8 cellular contexts compared by ENCODE assay signal in genomic region chr11:76799061-76799804, GRCh38. TPM values are rescaled to one million over a fixed set of nuclear protein-coding genes. Genes with fewer than 3 reads are reported as not detected.
DNase-seq lines count a peak whose midpoint lies in the region; ATAC-seq, FAIRE-seq and TF ChIP-seq lines count a peak whose summit lies in the region.

No MANE protein-coding gene starts in this region.

- POLR2A ChIA-PET in activated CD8-positive, alpha-beta T cell treated with anti-CD3 and anti-CD28 coated beads, Interleukin-2, amount 10 ng/mL, durations not matched to agents 7 days and 5 days (lab: Charles Lee), result no interaction called here

- no peak overlapping the region for H3K27ac Mint-ChIP-seq in activated CD8-positive, alpha-beta T cell treated with anti-CD3 and anti-CD28 coated beads, Interleukin-2, amount 10 ng/mL, durations not matched to agents 7 days and 5 days

- peak; percentile 83 for FAIRE-seq in GM12891 (lab: Jason Lieb, UNC)

- ATAC-seq in HG02884 (IDR thresholded peaks at IDR 0.05; ENCODE audit: unreplicated experiment) (peak; percentile 90), HG03469 (IDR thresholded peaks at IDR 0.05; ENCODE audit: unreplicated experiment) (no peak)
- peak; percentile 90 for ATAC-seq in activated CD8-positive, alpha-beta T cell treated with anti-CD3 and anti-CD28 coated beads, Interleukin-2, amount 10 ng/mL, durations not matched to agents 7 days and 5 days

- TF ChIP-seq POLR2A in GM12891 (IDR thresholded peaks at IDR 0.05; ENCODE audit: low read depth, low read length), result no peak

- DNase-seq in GM12891 (ENCODE audit: insufficient read length, low spot score), result peak; percentile 94
- DNase-seq in NCI-H526 treated with DMSO at 0.1 percent for 48 hours (lab: John Stamatoyannopoulos, UW), result peak; percentile 20
- DNase-seq in activated CD8-positive, alpha-beta T cell treated with anti-CD3 and anti-CD28 coated beads, Interleukin-2, amount 10 ng/mL, durations not matched to agents 7 days and 5 days, result peak; percentile 84
- DNase-seq in effector CD8-positive, alpha-beta T cell (lab: John Stamatoyannopoulos, UW), result peak; percentile 64
- peak; percentile 81 for DNase-seq in medulla oblongata (ENCODE audit: extremely low spot score)
- peak; percentile 32 for DNase-seq in stimulated activated CD8-positive, alpha-beta memory T cell treated with anti-CD3 and anti-CD28 coated beads, Interleukin-12 subunit alpha, Interleukin-12 subunit beta, amount 100 ng/mL, for 24 hours (ENCODE audit: extremely low read depth)

- no peak overlapping the region for H3K4me3 Mint-ChIP-seq in activated CD8-positive, alpha-beta T cell treated with anti-CD3 and anti-CD28 coated beads, Interleukin-2, amount 10 ng/mL, durations not matched to agents 7 days and 5 days

- H3K4me1 Mint-ChIP-seq in activated CD8-positive, alpha-beta T cell treated with anti-CD3 and anti-CD28 coated beads, Interleukin-2, amount 10 ng/mL, durations not matched to agents 7 days and 5 days (ENCODE audit: low read depth), result peaks cover 26% of the 10 kb centered on the region

- H3K27me3 Mint-ChIP-seq in activated CD8-positive, alpha-beta T cell treated with anti-CD3 and anti-CD28 coated beads, Interleukin-2, amount 10 ng/mL, durations not matched to agents 7 days and 5 days (ENCODE audit: low read depth), result peaks cover 10% of the 10 kb centered on the region

- CTCF ChIA-PET in activated CD8-positive, alpha-beta T cell treated with anti-CD3 and anti-CD28 coated beads, Interleukin-2, amount 10 ng/mL, durations not matched to agents 7 days and 5 days (lab: Charles Lee), result interaction anchor here (0.5 to 9.7 kb wide), 29 partner anchors 9 to 352 kb away, joined by 3 to 96 read pairs (median 4); no protein-coding TSS in a partner anchor

- H3K36me3 Mint-ChIP-seq in activated CD8-positive, alpha-beta T cell treated with anti-CD3 and anti-CD28 coated beads, Interleukin-2, amount 10 ng/mL, durations not matched to agents 7 days and 5 days (ENCODE audit: low read depth), result no peaks in the 10 kb centered on the region

- no peaks in the 10 kb centered on the region for H3K9me3 Mint-ChIP-seq in activated CD8-positive, alpha-beta T cell treated with anti-CD3 and anti-CD28 coated beads, Interleukin-2, amount 10 ng/mL, durations not matched to agents 7 days and 5 days (ENCODE audit: insufficient read depth)

TF ChIP-seq in GM12891, 5 proteins besides CTCF, POLR2A, EP300 and RAD21:
- no peak for TF ChIP-seq PAX5 (IDR thresholded peaks at IDR 0.05; ENCODE audit: insufficient read depth, low read length, severe bottlenecking)
- no peak for TF ChIP-seq POLR2AphosphoS5 (IDR thresholded peaks at IDR 0.05; ENCODE audit: low read depth, low read length)
- TF ChIP-seq TAF1 (IDR thresholded peaks at IDR 0.05; ENCODE audit: low read depth, low read length), result no peak
- TF ChIP-seq POU2F2 (IDR thresholded peaks at IDR 0.05; ENCODE audit: low read depth, low read length), result no peak
- no peak for TF ChIP-seq SPI1 (IDR thresholded peaks at IDR 0.05; ENCODE audit: low read depth, low read length)
TF ChIP-seq in GM12891: peak in this region for 0.

RNA-seq across cellular contexts. Expression of gene TSKU, which starts 16.1 kb away (rescaled TPM):
- 0.62 TPM for polyA plus RNA-seq in GM12891 (2012; ENCODE audit: low read depth, missing spikeins)
- total RNA-seq in activated CD8-positive, alpha-beta T cell treated with anti-CD3 and anti-CD28 coated beads, Interleukin-2, amount 10 ng/mL, durations not matched to agents 7 days and 5 days, result 1 to 10 TPM; 2.5 TPM

Comparison
In these comparisons a context has a peak if more than half of its experiments do, and no peak if none do; other contexts are left out.
1. DNase-seq: peak in every context shown above with its lines; median percentile 94 in GM12891; 84 in activated CD8-positive, alpha-beta T cell treated with anti-CD3 and anti-CD28 coated beads, Interleukin-2, amount 10 ng/mL, durations not matched to agents 7 days and 5 days; 81 in medulla oblongata; 64 in effector CD8-positive, alpha-beta T cell; 32 in stimulated activated CD8-positive, alpha-beta memory T cell treated with anti-CD3 and anti-CD28 coated beads, Interleukin-12 subunit alpha, Interleukin-12 subunit beta, amount 100 ng/mL, for 24 hours; 20 in NCI-H526 treated with DMSO at 0.1 percent for 48 hours.